18 cellular contexts compared by ENCODE assay signal in the genomic region with DNA sequence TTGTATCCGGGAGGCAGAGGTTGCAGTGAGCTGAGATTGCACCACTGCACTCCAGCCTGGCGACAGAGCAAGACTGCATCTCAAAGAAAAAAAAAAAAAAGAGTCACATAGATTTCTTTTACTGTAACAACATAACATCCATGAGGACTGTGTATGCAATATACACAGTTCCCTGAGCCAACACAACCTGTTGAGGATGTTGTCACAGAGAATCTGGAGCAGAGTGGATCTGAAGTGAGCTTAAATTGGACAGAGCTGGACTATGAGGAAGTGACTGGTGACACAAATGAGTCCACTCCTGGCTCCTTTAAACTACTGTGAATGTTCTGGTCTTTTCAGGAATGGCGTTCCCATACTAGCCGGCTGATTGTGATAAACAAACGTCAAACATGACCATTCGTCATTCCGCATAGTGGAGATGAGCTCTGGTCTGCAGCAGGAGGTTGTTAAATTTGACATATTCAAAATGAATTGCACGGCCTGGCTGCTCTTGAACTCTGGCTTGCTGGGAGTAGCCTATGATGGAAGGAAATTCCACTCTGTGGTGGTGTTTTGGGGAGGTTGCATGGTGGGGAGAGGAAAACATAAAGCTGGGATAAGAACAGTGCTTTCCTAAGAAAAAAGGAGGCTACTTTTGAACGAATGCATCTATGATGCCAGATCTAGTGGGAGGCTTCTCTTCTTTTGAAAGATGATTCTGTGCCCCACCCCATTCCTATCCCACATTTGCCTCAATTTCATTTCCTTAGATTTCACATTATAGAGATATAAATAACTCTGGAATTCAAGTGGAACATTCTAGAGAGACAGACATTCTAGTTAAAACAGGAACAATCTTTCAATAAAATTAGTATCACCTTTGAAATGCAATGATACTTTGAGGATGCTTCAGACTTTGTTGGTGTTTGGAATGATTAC.
DNase-seq lines count a peak whose midpoint lies in the region; ATAC-seq and TF ChIP-seq lines count a peak whose summit lies in the region.
"Had no signal": no experiment of that assay in that cellular context is flagged by ENCODE, and none has a peak within 500 bp of the region (broad histone marks: within the 10 kb centered on the region; RNA-seq: fewer than 3 reads in every experiment).

No MANE protein-coding gene starts in this region.

- H3K9me3 Mint-ChIP-seq in activated naive CD4-positive, alpha-beta T cell treated with anti-CD3 and anti-CD28 coated beads for 36 hours: no peaks in the 10 kb centered on the region
- H3K9me3 Mint-ChIP-seq in CD4-positive, alpha-beta memory T cell: no peaks in the 10 kb centered on the region
- H3K9me3 Mint-ChIP-seq: activated naive CD4-positive, alpha-beta T cell treated with anti-CD3 and anti-CD28 coated beads, Interleukin-2, amount 10 ng/mL, durations not matched to agents 7 days and 5 days; stimulated activated naive B cell treated with anti-CD40 and anti-IgM and Interleukin-4, amounts not matched to agents 10 μg/mL and 1 μg/mL and 100 μg/mL, for 72 hours; T-cell had no signal

- H3K23ac ChIP-seq in trophoblast cell (ENCODE audit: low read length): no peak overlapping the region

- H3K79me1 ChIP-seq in trophoblast cell (ENCODE audit: low read length): peaks cover 20% of the 10 kb centered on the region

- H3K14ac ChIP-seq in trophoblast cell (ENCODE audit: low read length): no peak overlapping the region

- peak; percentile 20 for DNase-seq in DMS153 treated with DMSO at 0.1 percent for 48 hours (lab: John Stamatoyannopoulos, UW; ENCODE audit: unreplicated experiment)
- no peak for DNase-seq in SJCRH30
- DNase-seq in trophoblast cell: peak in 1 of 2 donors; percentile 18
- no peak for DNase-seq in activated naive CD4-positive, alpha-beta T cell treated with anti-CD3 and anti-CD28 coated beads for 36 hours
- DNase-seq in CD4-positive, alpha-beta memory T cell: no peak
- DNase-seq in NCI-H2081 treated with DMSO at 0.1 percent for 48 hours (lab: John Stamatoyannopoulos, UW): no peak
- DNase-seq: activated CD8-positive, alpha-beta memory T cell treated with anti-CD3 and anti-CD28 coated beads, Interleukin-2, amount 50 U/mL, for 4 hours; activated naive CD4-positive, alpha-beta T cell treated with anti-CD3 and anti-CD28 coated beads, Interleukin-2, amount 10 ng/mL, durations not matched to agents 7 days and 5 days; naive thymus-derived CD4-positive, alpha-beta T cell; NCI-H1092 treated with DMSO at 0.1 percent for 48 hours; NCI-H446 treated with DMSO at 0.1 percent for 48 hours; stimulated activated naive B cell treated with anti-CD40 and anti-IgM and Interleukin-4, amounts not matched to agents 10 μg/mL and 1 μg/mL and 100 μg/mL, for 72 hours; T-cell had no signal

- no peak for TF ChIP-seq EP300 in gastroesophageal sphincter (IDR thresholded peaks at IDR 0.05)

- POLR2A ChIA-PET in CD4-positive, alpha-beta memory T cell (lab: Charles Lee; ENCODE audit: partially characterized antibody): no interaction called here

- H2BK120ac ChIP-seq in trophoblast cell (ENCODE audit: insufficient read depth, low read length, poor library complexity): peak overlapping the region; percentile 63

- TF ChIP-seq POLR2A in gastroesophageal sphincter (IDR thresholded peaks at IDR 0.05): no peak

- no peak overlapping the region for H4K12ac ChIP-seq in trophoblast cell (ENCODE audit: low read depth, low read length)

- no peak overlapping the region for H2AK5ac ChIP-seq in trophoblast cell (ENCODE audit: low read length)

- no peak overlapping the region for H3K27ac Mint-ChIP-seq in activated naive CD4-positive, alpha-beta T cell treated with anti-CD3 and anti-CD28 coated beads for 36 hours
- H3K27ac Mint-ChIP-seq in CD4-positive, alpha-beta memory T cell: no peak overlapping the region
- H3K27ac Mint-ChIP-seq: activated naive CD4-positive, alpha-beta T cell treated with anti-CD3 and anti-CD28 coated beads, Interleukin-2, amount 10 ng/mL, durations not matched to agents 7 days and 5 days; stimulated activated naive B cell treated with anti-CD40 and anti-IgM and Interleukin-4, amounts not matched to agents 10 μg/mL and 1 μg/mL and 100 μg/mL, for 72 hours; T-cell had no signal

- H3K36me3 ChIP-seq in SJCRH30 (no peaks in the 10 kb centered on the region), gastroesophageal sphincter (no peaks in the 10 kb centered on the region), trophoblast cell (ENCODE audit: control insufficient read depth in 1 of 2, insufficient read depth in 2 of 2, low read length in 2 of 2) (peaks cover 0 to 2% of the 10 kb centered on the region in 2 experiments)
- H3K36me3 ChIP-seq in CD4-positive, alpha-beta memory T cell (ENCODE audit: insufficient read depth, low read length): no peaks in the 10 kb centered on the region
- H3K36me3 ChIP-seq: cardiac muscle cell had no signal

- H3K27ac ChIP-seq in SJCRH30 (peak overlapping the region; percentile 50), gastroesophageal sphincter (peak overlapping the region; percentile 27 to 80 (median 76)), trophoblast cell (ENCODE audit: low read depth, low read length) (peak overlapping the region; percentile 70)
- H3K27ac ChIP-seq in CD4-positive, alpha-beta memory T cell (ENCODE audit: low read depth, low read length): no peak overlapping the region
- H3K27ac ChIP-seq: cardiac muscle cell had no signal

- H3K36me3 Mint-ChIP-seq in activated naive CD4-positive, alpha-beta T cell treated with anti-CD3 and anti-CD28 coated beads for 36 hours (ENCODE audit: low read depth): no peaks in the 10 kb centered on the region
- no peaks in the 10 kb centered on the region for H3K36me3 Mint-ChIP-seq in CD4-positive, alpha-beta memory T cell
- H3K36me3 Mint-ChIP-seq: activated naive CD4-positive, alpha-beta T cell treated with anti-CD3 and anti-CD28 coated beads, Interleukin-2, amount 10 ng/mL, durations not matched to agents 7 days and 5 days; naive thymus-derived CD4-positive, alpha-beta T cell; stimulated activated naive B cell treated with anti-CD40 and anti-IgM and Interleukin-4, amounts not matched to agents 10 μg/mL and 1 μg/mL and 100 μg/mL, for 72 hours; T-cell had no signal

- no peak overlapping the region for H3K9ac ChIP-seq in trophoblast cell (ENCODE audit: low read length)

- intact Hi-C loops in activated naive CD4-positive, alpha-beta T cell treated with anti-CD3 and anti-CD28 coated beads for 36 hours (cut with micrococcal nuclease): no loop called here
- intact Hi-C loops in CD4-positive, alpha-beta memory T cell (cut with micrococcal nuclease): no loop called here

- peaks cover 9% of the 10 kb centered on the region for H3K4me1 Mint-ChIP-seq in activated naive CD4-positive, alpha-beta T cell treated with anti-CD3 and anti-CD28 coated beads for 36 hours (ENCODE audit: low read depth)
- peaks cover 0 to 10% (median 8%) of the 10 kb centered on the region in 4 donors for H3K4me1 Mint-ChIP-seq in CD4-positive, alpha-beta memory T cell

- peaks cover 53% of the 10 kb centered on the region for H3K27me3 Mint-ChIP-seq in activated naive CD4-positive, alpha-beta T cell treated with anti-CD3 and anti-CD28 coated beads for 36 hours (ENCODE audit: low read depth)
- H3K27me3 Mint-ChIP-seq in CD4-positive, alpha-beta memory T cell: peaks cover 40 to 54% of the 10 kb centered on the region in 2 donors

- ATAC-seq in gastroesophageal sphincter: no peak
- no peak for ATAC-seq in GM21381 (IDR thresholded peaks at IDR 0.05; ENCODE audit: unreplicated experiment)
- ATAC-seq: activated CD4-positive, CD25-positive, alpha-beta regulatory T cell treated with anti-CD3 and anti-CD28 coated beads, Interleukin-2, amount 50 U/mL, for 24 hours; naive thymus-derived CD4-positive, alpha-beta T cell; Panc1; stimulated activated naive B cell treated with anti-CD40 and anti-IgM and Interleukin-4, amounts not matched to agents 10 μg/mL and 1 μg/mL and 100 μg/mL, for 72 hours; T-cell had no signal

- no peak overlapping the region for H3K4ac ChIP-seq in trophoblast cell (ENCODE audit: low read depth, low read length)

- no peak for TF ChIP-seq CTCF in gastroesophageal sphincter (IDR thresholded peaks at IDR 0.05)

- H2AFZ ChIP-seq in trophoblast cell (ENCODE audit: insufficient read depth, low read length, poor library complexity): no peak overlapping the region

- peaks cover 6% of the 10 kb centered on the region for H3K79me2 ChIP-seq in trophoblast cell (ENCODE audit: control insufficient read depth, insufficient read depth, low read length, poor library complexity)

- no peak overlapping the region for H4K91ac ChIP-seq in trophoblast cell (ENCODE audit: low read depth, low read length)

- no peak overlapping the region for H3K18ac ChIP-seq in trophoblast cell (ENCODE audit: low read length)

- peak overlapping the region; percentile 65 for H2BK12ac ChIP-seq in trophoblast cell (ENCODE audit: low read length)

- no peak overlapping the region for H3K4me2 ChIP-seq in trophoblast cell (ENCODE audit: low read length)

- H2BK5ac ChIP-seq in trophoblast cell (ENCODE audit: low read depth, low read length, poor library complexity): no peak overlapping the region

- H3K4me1 ChIP-seq in SJCRH30 (peaks cover 62% of the 10 kb centered on the region), gastroesophageal sphincter (peaks cover 4 to 34% (median 10%) of the 10 kb centered on the region in 3 donors), trophoblast cell (ENCODE audit: control insufficient read depth in 1 of 2, insufficient read depth in 2 of 2, low read length in 2 of 2) (peaks cover 20 to 31% of the 10 kb centered on the region in 2 experiments)
- H3K4me1 ChIP-seq in CD4-positive, alpha-beta memory T cell (ENCODE audit: insufficient read depth, low read length): no peaks in the 10 kb centered on the region

- CTCF ChIA-PET in activated naive CD4-positive, alpha-beta T cell treated with anti-CD3 and anti-CD28 coated beads for 36 hours (lab: Charles Lee): interaction anchor here (0.6 kb wide), 2 partner anchors 154 to 1959 kb away, joined by 3 read pairs; no protein-coding TSS in a partner anchor
- CTCF ChIA-PET in CD4-positive, alpha-beta memory T cell (lab: Charles Lee; ENCODE audit: partially characterized antibody): no interaction called here

- no peak overlapping the region for H3K4me3 ChIP-seq in SJCRH30
- no peak overlapping the region for H3K4me3 ChIP-seq in gastroesophageal sphincter
- no peak overlapping the region for H3K4me3 ChIP-seq in trophoblast cell (ENCODE audit: low read depth, low read length)
- no peak overlapping the region for H3K4me3 ChIP-seq in CD4-positive, alpha-beta memory T cell (ENCODE audit: low read length in 2 of 2)
- H3K4me3 ChIP-seq: cardiac muscle cell had no signal

- H3K9me3 ChIP-seq in SJCRH30 (replicated peaks) (no peaks in the 10 kb centered on the region), gastroesophageal sphincter (no peaks in the 10 kb centered on the region), trophoblast cell (ENCODE audit: insufficient read depth, low read depth, low read length) (no peaks in the 10 kb centered on the region)
- no peaks in the 10 kb centered on the region for H3K9me3 ChIP-seq in CD4-positive, alpha-beta memory T cell (ENCODE audit: control insufficient read depth in 1 of 2, low read length in 2 of 2)

- 21 to 58% methylated on average over 4 to 6 of the region's 9 CpGs for WGBS in gastroesophageal sphincter (ENCODE audit: low coverage in 1 of 2), 2 donors
- no CpG with 5 or more reads among the region's 9 CpGs for WGBS in trophoblast cell (ENCODE audit: extremely low coverage, insufficient coverage, insufficient read length)

- H4K8ac ChIP-seq in trophoblast cell (ENCODE audit: low read depth, low read length): peak overlapping the region; percentile 7

- H3K4me3 Mint-ChIP-seq in activated naive CD4-positive, alpha-beta T cell treated with anti-CD3 and anti-CD28 coated beads for 36 hours: no peak overlapping the region
- no peak overlapping the region for H3K4me3 Mint-ChIP-seq in CD4-positive, alpha-beta memory T cell
- H3K4me3 Mint-ChIP-seq: activated naive CD4-positive, alpha-beta T cell treated with anti-CD3 and anti-CD28 coated beads, Interleukin-2, amount 10 ng/mL, durations not matched to agents 7 days and 5 days; stimulated activated naive B cell treated with anti-CD40 and anti-IgM and Interleukin-4, amounts not matched to agents 10 μg/mL and 1 μg/mL and 100 μg/mL, for 72 hours; T-cell had no signal

- H3K27me3 ChIP-seq in SJCRH30: no peaks in the 10 kb centered on the region
- H3K27me3 ChIP-seq in gastroesophageal sphincter: no peaks in the 10 kb centered on the region
- no peaks in the 10 kb centered on the region for H3K27me3 ChIP-seq in trophoblast cell (ENCODE audit: insufficient read depth, low read length)
- no peaks in the 10 kb centered on the region for H3K27me3 ChIP-seq in CD4-positive, alpha-beta memory T cell (ENCODE audit: insufficient read depth, low read length)
- H3K27me3 ChIP-seq: cardiac muscle cell had no signal
